Comparison of ENCODE assay signal across 22 cellular contexts in genomic region chr6:161076211-161076677, GRCh38.
DNase-seq lines count a peak whose midpoint lies in the region; ATAC-seq, FAIRE-seq and TF ChIP-seq lines count a peak whose summit lies in the region.
"Had no signal": no experiment of that assay in that cellular context is flagged by ENCODE, and none has a peak within 500 bp of the region (broad histone marks: within the 10 kb centered on the region; RNA-seq: fewer than 3 reads in every experiment).

No MANE protein-coding gene starts in this region.

- H3K4me3 ChIP-seq in GM23338 (no peak overlapping the region), endodermal cell (ENCODE audit: low read length) (no peak overlapping the region)
- H3K4me3 ChIP-seq: dorsolateral prefrontal cortex, HAP-1, stomach had no signal

- no peaks in the 10 kb centered on the region for H3K27me3 ChIP-seq in GM23338 (ENCODE audit: insufficient read depth)
- no peaks in the 10 kb centered on the region for H3K27me3 ChIP-seq in endodermal cell (ENCODE audit: control insufficient read depth, insufficient read depth, low read length, poor library complexity, severe bottlenecking)
- H3K27me3 ChIP-seq: dorsolateral prefrontal cortex, stomach had no signal

- no peaks in the 10 kb centered on the region for H3F3A ChIP-seq in GM23338 (replicated peaks; ENCODE audit: low read depth)

- H3K27ac ChIP-seq in GM23338 (ENCODE audit: low read depth): no peak overlapping the region
- peak overlapping the region; percentile 2 for H3K27ac ChIP-seq in endodermal cell (ENCODE audit: low read depth, low read length)
- no peak overlapping the region for H3K27ac ChIP-seq in caudate nucleus (ENCODE audit: low read depth, low read length)
- H3K27ac ChIP-seq: dorsolateral prefrontal cortex, stomach had no signal

- H3K4me3 Mint-ChIP-seq in activated CD8-positive, alpha-beta memory T cell treated with anti-CD3 and anti-CD28 coated beads, Interleukin-2, amount 10 ng/mL, durations not matched to agents 7 days and 5 days: no peak overlapping the region
- H3K4me3 Mint-ChIP-seq in GM23338 (no peak overlapping the region), endodermal cell (no peak overlapping the region)
- H3K4me3 Mint-ChIP-seq: type B pancreatic cell had no signal

- TF ChIP-seq POLR2A in GM12891 (IDR thresholded peaks at IDR 0.05; ENCODE audit: low read depth, low read length) (no peak), GM18505 (IDR thresholded peaks at IDR 0.05; ENCODE audit: borderline replicate concordance, extremely low read depth, insufficient read depth, insufficient read length) (no peak)

- ATAC-seq in activated CD8-positive, alpha-beta memory T cell treated with anti-CD3 and anti-CD28 coated beads, Interleukin-2, amount 10 ng/mL, durations not matched to agents 7 days and 5 days: no peak
- ATAC-seq in GM23338 (peak; percentile 56), GM18505 (IDR thresholded peaks at IDR 0.05; ENCODE audit: unreplicated experiment) (no peak)

- CTCF ChIA-PET in activated CD8-positive, alpha-beta memory T cell treated with anti-CD3 and anti-CD28 coated beads, Interleukin-2, amount 10 ng/mL, durations not matched to agents 7 days and 5 days (lab: Charles Lee): no interaction called here

- no peaks in the 10 kb centered on the region for H3K9me3 ChIP-seq in endodermal cell (ENCODE audit: control insufficient read depth, low read length)
- H3K9me3 ChIP-seq: HAP-1, stomach had no signal

- peaks cover 14% of the 10 kb centered on the region for H3K4me1 Mint-ChIP-seq in activated CD8-positive, alpha-beta memory T cell treated with anti-CD3 and anti-CD28 coated beads, Interleukin-2, amount 10 ng/mL, durations not matched to agents 7 days and 5 days
- H3K4me1 Mint-ChIP-seq in GM23338 (peaks cover 3% of the 10 kb centered on the region; the same call in 2 of the 3 replicates), endodermal cell (no peaks in the 10 kb centered on the region)

- peaks cover 5% of the 10 kb centered on the region for H3K36me3 ChIP-seq in GM23338 (ENCODE audit: insufficient read depth)
- H3K36me3 ChIP-seq in endodermal cell (ENCODE audit: control insufficient read depth, insufficient read depth, low read length): peaks cover 72% of the 10 kb centered on the region

- 75 to 86% methylated on average over 8 of the region's 8 CpGs for WGBS in endodermal cell (ENCODE audit: insufficient coverage in 1 of 2, insufficient read length in 1 of 2), 2 experiments

- H3K27ac Mint-ChIP-seq in activated CD8-positive, alpha-beta memory T cell treated with anti-CD3 and anti-CD28 coated beads, Interleukin-2, amount 10 ng/mL, durations not matched to agents 7 days and 5 days: no peak overlapping the region
- no peak overlapping the region for H3K27ac Mint-ChIP-seq in GM23338
- no peak overlapping the region for H3K27ac Mint-ChIP-seq in endodermal cell
- H3K27ac Mint-ChIP-seq: activated T-helper 2 cell treated with anti-CD3 and anti-CD28 coated beads, Interferon-gamma antibody, Interleukin-2, Interleukin-4, amounts not matched to agents 10 μg/mL and 5 μg/mL and 100 μg/mL, durations not matched to agents 14 hours and 24 hours and 36 hours; type B pancreatic cell had no signal

- H4K20me1 ChIP-seq in GM23338 (replicated peaks; ENCODE audit: insufficient read depth): peaks cover 9% of the 10 kb centered on the region; the same call in 1 of the 2 replicates

- H3K4me1 ChIP-seq in GM23338 (ENCODE audit: insufficient read depth) (no peaks in the 10 kb centered on the region), endodermal cell (ENCODE audit: control insufficient read depth, insufficient read depth, low read length) (peaks cover 2% of the 10 kb centered on the region)
- H3K4me1 ChIP-seq: HAP-1, stomach had no signal

- no peak overlapping the region for H3K9ac ChIP-seq in endodermal cell (ENCODE audit: extremely low read depth, low read length, poor library complexity, severe bottlenecking)

- peaks cover 9% of the 10 kb centered on the region for H3K36me3 Mint-ChIP-seq in activated CD8-positive, alpha-beta memory T cell treated with anti-CD3 and anti-CD28 coated beads, Interleukin-2, amount 10 ng/mL, durations not matched to agents 7 days and 5 days
- H3K36me3 Mint-ChIP-seq in GM23338 (ENCODE audit: low read depth) (peaks cover 10% of the 10 kb centered on the region; the same call in 2 of the 3 replicates), endodermal cell (ENCODE audit: low read depth) (peaks cover 25% of the 10 kb centered on the region)

- DNase-seq in activated CD8-positive, alpha-beta memory T cell treated with anti-CD3 and anti-CD28 coated beads, Interleukin-2, amount 50 U/mL, for 1 hour (ENCODE audit: extremely low read depth): peak; percentile 1
- DNase-seq in activated CD8-positive, alpha-beta memory T cell treated with anti-CD3 and anti-CD28 coated beads, Interleukin-2, amount 10 ng/mL, durations not matched to agents 7 days and 5 days: no peak
- DNase-seq in GM23338 (ENCODE audit: low spot score) (peak; percentile 13), T-helper 22 cell (ENCODE audit: low read depth) (peak; percentile 71), endodermal cell (no peak), GM12891 (ENCODE audit: insufficient read length, low spot score) (no peak), caudate nucleus (lab: John Stamatoyannopoulos, UW) (no peak)
- DNase-seq: DND-41; dorsolateral prefrontal cortex; erythroblast; Kasumi-1; kidney; mammary epithelial cell; NCI-H1048; NCI-H187 treated with DMSO at 0.1 percent for 48 hours; stimulated activated CD4-positive, alpha-beta T cell treated with anti-CD3 and anti-CD28 coated beads, Interleukin-12 subunit alpha, Interleukin-12 subunit beta, amount 100 ng/mL, for 4 hours; stomach had no signal

- FAIRE-seq in GM12891 (lab: Jason Lieb, UNC): no peak
- FAIRE-seq: frontal cortex, kidney had no signal

- no peaks in the 10 kb centered on the region for H3K9me3 Mint-ChIP-seq in activated CD8-positive, alpha-beta memory T cell treated with anti-CD3 and anti-CD28 coated beads, Interleukin-2, amount 10 ng/mL, durations not matched to agents 7 days and 5 days (ENCODE audit: low read depth)
- H3K9me3 Mint-ChIP-seq in GM23338 (no peaks in the 10 kb centered on the region), endodermal cell (no peaks in the 10 kb centered on the region)
- H3K9me3 Mint-ChIP-seq: activated T-helper 2 cell treated with anti-CD3 and anti-CD28 coated beads, Interferon-gamma antibody, Interleukin-2, Interleukin-4, amounts not matched to agents 10 μg/mL and 5 μg/mL and 100 μg/mL, durations not matched to agents 14 hours and 24 hours and 36 hours; type B pancreatic cell had no signal

- no peaks in the 10 kb centered on the region for H3K27me3 Mint-ChIP-seq in activated CD8-positive, alpha-beta memory T cell treated with anti-CD3 and anti-CD28 coated beads, Interleukin-2, amount 10 ng/mL, durations not matched to agents 7 days and 5 days
- H3K27me3 Mint-ChIP-seq in GM23338 (ENCODE audit: insufficient read depth, low read depth, poor library complexity): peaks cover 2% of the 10 kb centered on the region
- no peaks in the 10 kb centered on the region for H3K27me3 Mint-ChIP-seq in endodermal cell (ENCODE audit: insufficient read depth)
- H3K27me3 Mint-ChIP-seq: type B pancreatic cell had no signal

- no peaks in the 10 kb centered on the region for H3K9me2 ChIP-seq in GM23338 (ENCODE audit: insufficient read depth)

- TF ChIP-seq CTCF in GM23338 (conservative IDR thresholded peaks at IDR 0.05; ENCODE audit: low read depth in 2 of 2) (no peak), endodermal cell (conservative IDR thresholded peaks at IDR 0.05) (no peak)

- H2AFZ ChIP-seq in GM23338: no peak overlapping the region

- no peak overlapping the region for H3K4me2 ChIP-seq in GM23338

- no peaks in the 10 kb centered on the region for H3K79me2 ChIP-seq in GM23338 (replicated peaks; ENCODE audit: insufficient read depth)

TF ChIP-seq in GM23338, 12 proteins besides CTCF, POLR2A, EP300 and RAD21:
- no peak for TF ChIP-seq EZH2 (IDR thresholded peaks at IDR 0.05; ENCODE audit: low read depth, unreplicated experiment)

TF ChIP-seq in GM12891, 5 proteins besides CTCF, POLR2A, EP300 and RAD21:
- no peak for TF ChIP-seq POLR2AphosphoS5 (IDR thresholded peaks at IDR 0.05; ENCODE audit: low read depth, low read length)
- TF ChIP-seq PAX5 (IDR thresholded peaks at IDR 0.05; ENCODE audit: insufficient read depth, low read length, severe bottlenecking): no peak
- TF ChIP-seq TAF1 (IDR thresholded peaks at IDR 0.05; ENCODE audit: low read depth, low read length): no peak
- TF ChIP-seq POU2F2 (IDR thresholded peaks at IDR 0.05; ENCODE audit: low read depth, low read length): no peak
- no peak for TF ChIP-seq SPI1 (IDR thresholded peaks at IDR 0.05; ENCODE audit: low read depth, low read length)
TF ChIP-seq in GM12891: peak in this region for 0.

Comparison
In these comparisons a context has a peak if more than half of its experiments do, and no peak if none do; other contexts are left out.
1. DNase-seq: peak in activated CD8-positive, alpha-beta memory T cell treated with anti-CD3 and anti-CD28 coated beads, Interleukin-2, amount 50 U/mL, for 1 hour (single experiment), GM23338 (single experiment) and T-helper 22 cell (single experiment); none in activated CD8-positive, alpha-beta memory T cell treated with anti-CD3 and anti-CD28 coated beads, Interleukin-2, amount 10 ng/mL, durations not matched to agents 7 days and 5 days (single experiment), endodermal cell (single experiment), GM12891 (single experiment) and caudate nucleus (0 of 61).